In the genomic region with DNA sequence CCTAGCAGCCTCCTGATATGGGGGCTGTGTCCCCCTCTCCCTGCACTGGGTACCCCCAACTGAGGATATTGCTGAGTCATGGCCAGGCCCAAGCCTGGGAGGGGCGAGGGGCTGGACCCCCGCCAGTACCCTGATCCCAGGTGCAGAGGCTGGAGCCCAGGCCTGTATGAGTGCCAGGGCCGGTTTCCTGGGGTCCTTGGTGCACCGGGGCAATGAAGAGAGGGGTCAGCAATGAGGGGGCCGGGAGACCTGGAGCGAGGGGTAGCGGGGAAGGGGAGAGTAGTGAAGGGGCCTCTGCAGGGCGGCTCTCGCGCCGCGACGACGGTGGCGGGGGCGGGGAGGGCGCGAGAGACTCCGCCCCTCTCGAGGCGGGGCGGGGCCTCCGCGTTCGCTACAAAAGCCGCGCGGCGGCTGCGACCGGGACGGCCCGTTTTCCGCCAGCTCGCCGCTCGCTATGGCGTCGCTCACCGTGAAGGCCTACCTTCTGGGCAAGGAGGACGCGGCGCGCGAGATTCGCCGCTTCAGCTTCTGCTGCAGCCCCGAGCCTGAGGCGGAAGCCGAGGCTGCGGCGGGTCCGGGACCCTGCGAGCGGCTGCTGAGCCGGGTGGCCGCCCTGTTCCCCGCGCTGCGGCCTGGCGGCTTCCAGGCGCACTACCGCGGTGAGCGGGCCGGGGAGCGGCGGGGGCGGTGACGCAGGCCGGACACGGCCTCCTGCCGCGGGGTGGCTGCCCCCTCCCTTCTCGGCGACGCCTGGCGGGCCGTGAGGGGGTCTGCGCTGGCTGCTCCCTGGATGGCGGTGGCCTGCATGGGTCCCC, we compare ENCODE assay signal across 8 cellular contexts. TPM values are rescaled to one million over a fixed set of nuclear protein-coding genes. Genes with fewer than 3 reads are reported as not detected.
A peak's percentile ranks its signal among the peaks of the same experiment; 100 is the strongest.
DNase-seq lines count a peak whose midpoint lies in the region; ATAC-seq and TF ChIP-seq lines count a peak whose summit lies in the region.

SQSTM1 (plus strand) TSS at position 423 of the 815 bp plus-strand sequence; CDS start at position 455, 32 bp downstream.

- intact Hi-C loops in colonic mucosa (cut with DNase I) = no loop called here

- H3K4me3 ChIP-seq in colonic mucosa = peak within 1 kb of the TSS; percentile 100

- H3K36me3 ChIP-seq in colonic mucosa = peaks cover 10% of the 10 kb centered on the region

- H3K9me3 ChIP-seq in colonic mucosa = no peaks in the 10 kb centered on the region

- ATAC-seq in GM18505 (IDR thresholded peaks at IDR 0.05; ENCODE audit: unreplicated experiment) = peak; percentile 40
- peak; percentile 34 for ATAC-seq in HG02943 (IDR thresholded peaks at IDR 0.05; ENCODE audit: low read depth, unreplicated experiment)

- peaks cover 52% of the 10 kb centered on the region for H3K4me1 ChIP-seq in colonic mucosa

- H3K27me3 ChIP-seq in colonic mucosa = no peaks in the 10 kb centered on the region
- no peaks in the 10 kb centered on the region for H3K27me3 ChIP-seq in layer of hippocampus (ENCODE audit: control insufficient read depth, insufficient read depth, low read length)

- peak; percentile 91 for DNase-seq in 8988T
- DNase-seq in NCI-H2196 treated with DMSO at 0.1 percent for 48 hours (lab: John Stamatoyannopoulos, UW; ENCODE audit: unreplicated experiment) = peak; percentile 44
- peak; percentile 78 for DNase-seq in activated CD4-positive, alpha-beta T cell treated with anti-CD3 and anti-CD28 coated beads for 4 hours
- peak; percentile 85 for DNase-seq in colonic mucosa
- peak; percentile 60 to 77 (median 72) for DNase-seq in stimulated activated CD4-positive, alpha-beta T cell treated with anti-CD3 and anti-CD28 coated beads, Interleukin-1b, Interleukin-23, amount 100 ng/mL, for 24 hours (ENCODE audit: low read depth in 4 of 4, low spot score in 1 of 4)

- H3K27ac ChIP-seq in colonic mucosa (peak within 1 kb of the TSS; percentile 100), layer of hippocampus (ENCODE audit: low read depth, low read length) (peak within 1 kb of the TSS; percentile 100)

- TF ChIP-seq POLR2A in GM18505 (IDR thresholded peaks at IDR 0.05; ENCODE audit: borderline replicate concordance, extremely low read depth, insufficient read depth, insufficient read length) = peak; percentile 99

- peak within 1 kb of the TSS; percentile 94 to 100 for H3K9ac ChIP-seq in colonic mucosa (ENCODE audit: low read depth in 2 of 2, low read length in 2 of 2)

- TF ChIP-seq CTCF in colonic mucosa (IDR thresholded peaks at IDR 0.05) = no peak

RNA-seq across cellular contexts. Expression of gene SQSTM1, which starts in this region (rescaled TPM):
- total RNA-seq in colonic mucosa = 100 to 1,000 TPM; 262 to 388 TPM

Comparison
In these comparisons a context has a peak if more than half of its experiments do, and no peak if none do; other contexts are left out.
1. Peak in every context shown above with its lines: DNase-seq, ATAC-seq, H3K4me3 ChIP-seq and H3K27ac ChIP-seq.